Comparison of ENCODE assay signal across 9 cellular contexts in the genomic region with DNA sequence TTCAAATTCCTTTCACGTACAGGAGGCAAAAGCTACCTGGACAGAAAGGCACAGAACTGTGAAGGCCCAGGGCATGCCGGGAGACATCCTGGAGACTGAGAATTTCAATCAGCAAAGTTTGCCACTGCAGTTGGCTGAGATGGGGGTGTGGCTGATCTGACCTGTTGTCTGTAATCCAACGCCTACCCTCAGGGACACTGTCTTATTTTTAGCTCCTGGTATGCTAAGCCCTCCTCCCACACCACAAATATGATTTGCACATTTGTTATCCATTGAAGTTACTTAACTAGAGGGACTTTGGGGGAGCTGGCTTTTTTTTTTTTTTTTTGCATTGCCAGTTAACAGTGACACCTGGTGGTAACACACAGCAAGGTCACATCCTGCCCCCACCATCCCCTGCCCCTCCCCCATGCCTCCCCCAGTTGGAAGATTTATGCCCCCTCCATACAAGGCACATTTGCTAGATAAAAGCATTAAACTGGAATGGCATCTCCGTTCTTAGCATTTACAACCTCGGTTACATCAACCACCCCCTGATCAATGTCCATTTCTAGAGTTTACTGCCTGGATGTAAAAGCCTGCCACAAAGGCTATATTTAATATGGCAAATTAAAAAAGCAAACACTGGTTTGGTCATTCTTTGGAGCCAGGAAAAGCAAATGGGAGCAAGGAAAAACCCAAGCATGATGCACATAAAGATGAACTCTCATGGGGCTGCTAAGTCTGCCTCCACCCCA. TPM values are rescaled to one million over a fixed set of nuclear protein-coding genes. Genes with fewer than 3 reads are reported as not detected.
DNase-seq lines count a peak whose midpoint lies in the region; ATAC-seq and TF ChIP-seq lines count a peak whose summit lies in the region.
"Had no signal": no experiment of that assay in that cellular context is flagged by ENCODE, and none has a peak within 500 bp of the region (broad histone marks: within the 10 kb centered on the region; RNA-seq: fewer than 3 reads in every experiment).

No MANE protein-coding gene starts in this region.

- ATAC-seq in GM18858 (IDR thresholded peaks at IDR 0.05; ENCODE audit: unreplicated experiment) = no peak
- no peak for ATAC-seq in HG03378 (IDR thresholded peaks at IDR 0.05; ENCODE audit: unreplicated experiment)

- no peaks in the 10 kb centered on the region for H3K27me3 Mint-ChIP-seq in chondrocyte (ENCODE audit: low read depth)

- H2BK120ac ChIP-seq in mesendoderm (ENCODE audit: low read depth, low read length) = no peak overlapping the region

- H3K27ac ChIP-seq in mesendoderm (ENCODE audit: low read depth, low read length) = no peak overlapping the region

- H3K56ac ChIP-seq in mesendoderm (ENCODE audit: low read length) = no peak overlapping the region

- H3K4me2 ChIP-seq in mesendoderm (ENCODE audit: low read length) = no peak overlapping the region

- H3K36me3 ChIP-seq in mesendoderm (ENCODE audit: control insufficient read depth, insufficient read depth, low read length) = peaks cover 4% of the 10 kb centered on the region

- H2AK5ac ChIP-seq in mesendoderm (ENCODE audit: low read length) = no peak overlapping the region

- H3K4me3 ChIP-seq in AG10803 (ENCODE audit: low read length) (no peak overlapping the region), GM12865 (ENCODE audit: low read depth, low read length) (no peak overlapping the region), mesendoderm (ENCODE audit: low read length) (no peak overlapping the region)
- H3K4me3 ChIP-seq: Peyer's patch had no signal

- H3K9ac ChIP-seq in mesendoderm (ENCODE audit: low read length) = no peak overlapping the region

- H3K23ac ChIP-seq in mesendoderm (ENCODE audit: low read length) = no peak overlapping the region

- no peak overlapping the region for H2BK5ac ChIP-seq in mesendoderm (ENCODE audit: low read length)

- no peak overlapping the region for H4K5ac ChIP-seq in mesendoderm (ENCODE audit: low read length)

- H3K4ac ChIP-seq in mesendoderm (ENCODE audit: low read depth, low read length) = no peak overlapping the region

- TF ChIP-seq CTCF in AG10803 (conservative IDR thresholded peaks at IDR 0.05; ENCODE audit: low read length) = peak; percentile 64
- peak; percentile 59 for TF ChIP-seq CTCF in GM12865 (IDR thresholded peaks at IDR 0.05; ENCODE audit: insufficient read depth, low read depth, low read length, missing control alignments)
- TF ChIP-seq CTCF in chondrocyte (IDR thresholded peaks at IDR 0.05) = peak; percentile 89

- H3K27me3 ChIP-seq in mesendoderm (ENCODE audit: insufficient read depth, low read length, poor library complexity) = no peaks in the 10 kb centered on the region
- H3K27me3 ChIP-seq: Peyer's patch had no signal

- no CpG with 5 or more reads among the region's 5 CpGs for WGBS in mesendoderm (ENCODE audit: extremely low coverage, insufficient coverage, low lambda C conversion rate)

- H4K8ac ChIP-seq in mesendoderm (ENCODE audit: low read depth, low read length) = no peak overlapping the region

- H3K9me3 Mint-ChIP-seq in chondrocyte (ENCODE audit: low read depth) = no peaks in the 10 kb centered on the region

- DNase-seq in AG10803 (ENCODE audit: low read depth) (peak; percentile 93), GM12865 (ENCODE audit: low read depth) (peak; percentile 52), NCI-H226 (peak; percentile 25), chondrocyte (ENCODE audit: low spot score) (no peak), mesendoderm (peak; percentile 13), activated T-cell treated with anti-CD3 and anti-CD28 coated beads for 4 hours (no peak)

- no peak overlapping the region for H3K27ac Mint-ChIP-seq in chondrocyte (ENCODE audit: unreplicated experiment)

- H3K4me1 Mint-ChIP-seq in chondrocyte (ENCODE audit: low read depth) = peaks cover 61% of the 10 kb centered on the region

- H3K79me1 ChIP-seq in mesendoderm (ENCODE audit: low read length) = no peaks in the 10 kb centered on the region

- H3K4me1 ChIP-seq in mesendoderm (ENCODE audit: control insufficient read depth, low read depth, low read length) = no peaks in the 10 kb centered on the region

- H2BK15ac ChIP-seq in mesendoderm (replicated peaks; ENCODE audit: low read depth) = no peak overlapping the region

- H3K36me3 Mint-ChIP-seq in chondrocyte (ENCODE audit: low read depth) = peaks cover 10% of the 10 kb centered on the region

- H3K4me3 Mint-ChIP-seq in chondrocyte (ENCODE audit: unreplicated experiment) = no peak overlapping the region

- H3K79me2 ChIP-seq in mesendoderm (ENCODE audit: control insufficient read depth, insufficient read depth, low read length) = no peaks in the 10 kb centered on the region

- H3K18ac ChIP-seq in mesendoderm (ENCODE audit: low read length) = no peak overlapping the region

RNA-seq across cellular contexts. Expression of a gene that starts 40.3 kb away (rescaled TPM):
- total RNA-seq in chondrocyte = 10.6 to 16.1 TPM (median 10.8 TPM) in 3 replicates
- polyA plus RNA-seq in mesendoderm (2013, experiment 1 of 2) = 24.7 TPM
- polyA plus RNA-seq in mesendoderm (2013, experiment 2 of 2) = 25.3 TPM

RNA-seq across cellular contexts. Expression of a gene that starts 40.6 kb away (rescaled TPM):
- total RNA-seq in chondrocyte = 16.9 to 21.6 TPM (median 19.3 TPM) in 3 replicates
- 26.3 TPM for polyA plus RNA-seq in mesendoderm (2013, experiment 1 of 2)
- 25.7 TPM for polyA plus RNA-seq in mesendoderm (2013, experiment 2 of 2)

Comparison
In these comparisons a context has a peak if more than half of its experiments do, and no peak if none do; other contexts are left out.
1. DNase-seq: peak in AG10803 (single experiment), GM12865 (single experiment), NCI-H226 (single experiment) and mesendoderm (single experiment); none in chondrocyte (single experiment) and activated T-cell treated with anti-CD3 and anti-CD28 coated beads for 4 hours (single experiment).
2. Peak in every context shown above with its lines, with median percentiles within 50 percentile points of each other: CTCF ChIP-seq.